2 cellular contexts compared by ENCODE assay signal in genomic region chr11:64379817-64380709, GRCh38.
TF ChIP-seq lines count a peak whose summit lies in the region.

No MANE protein-coding gene starts in this region.

TF ChIP-seq in HEK293T, 16 proteins besides CTCF, POLR2A, EP300 and RAD21 (continued from another document):
- no peak for TF ChIP-seq PKNOX1 (IDR thresholded peaks at IDR 0.05)
- TF ChIP-seq SP1 (IDR thresholded peaks at IDR 0.05): no peak
- no peak for TF ChIP-seq ZNF384 (IDR thresholded peaks at IDR 0.05)

TF ChIP-seq in K562, 482 proteins besides CTCF, POLR2A, EP300 and RAD21 (continued from another document):
- TF ChIP-seq CEBPG (CRISPR knock-in tag; IDR thresholded peaks at IDR 0.05): 0 out of 2 replicates have a peak, but pooled peaks have one; percentile 8
- no peak for TF ChIP-seq CEBPG (tag; conservative IDR thresholded peaks at IDR 0.05 in 1 of 2, IDR thresholded peaks at IDR 0.05 in 1 of 2)
- TF ChIP-seq ZKSCAN3 (CRISPR knock-in tag; IDR thresholded peaks at IDR 0.05): no peak
- 0 out of 2 replicates have a peak, but pooled peaks have one; percentile 34 for TF ChIP-seq PHB2 (IDR thresholded peaks at IDR 0.05; ENCODE audit: low read depth)
- TF ChIP-seq HMGN3 (IDR thresholded peaks at IDR 0.05; ENCODE audit: borderline replicate concordance, extremely low read depth, insufficient read length, low read depth, low read length): peak; percentile 33
- TF ChIP-seq MYBL2 (IDR thresholded peaks at IDR 0.05; ENCODE audit: low read depth): no peak; the same call in 1 of the 2 replicates
- TF ChIP-seq MYBL2 (CRISPR knock-in tag; IDR thresholded peaks at IDR 0.05; ENCODE audit: borderline replicate concordance): no peak
- TF ChIP-seq EGR1 (conservative IDR thresholded peaks at IDR 0.05): peak; percentile 68
- no peak for TF ChIP-seq REST (CRISPR knock-in tag; IDR thresholded peaks at IDR 0.05; ENCODE audit: low read depth)
- TF ChIP-seq TSC22D4 (tag; IDR thresholded peaks at IDR 0.05): 0 out of 2 replicates have a peak, but pooled peaks have one; percentile 77
- 0 out of 2 replicates have a peak, but pooled peaks have one; percentile 20 for TF ChIP-seq ARID4B (CRISPR knock-in tag; IDR thresholded peaks at IDR 0.05)
- no peak for TF ChIP-seq SMARCE1 (IDR thresholded peaks at IDR 0.05)
- 0 out of 2 replicates have a peak, but pooled peaks have one; percentile 7 for TF ChIP-seq EHMT2 (IDR thresholded peaks at IDR 0.05)
- peak; percentile 99 for TF ChIP-seq ZBTB43 (CRISPR knock-in tag; IDR thresholded peaks at IDR 0.05)
- peak; percentile 34; the same call in 1 of the 2 replicates for TF ChIP-seq USF1 (CRISPR knock-in tag; IDR thresholded peaks at IDR 0.05)
